ENCODE assay signal across 2 cellular contexts in the genomic region with DNA sequence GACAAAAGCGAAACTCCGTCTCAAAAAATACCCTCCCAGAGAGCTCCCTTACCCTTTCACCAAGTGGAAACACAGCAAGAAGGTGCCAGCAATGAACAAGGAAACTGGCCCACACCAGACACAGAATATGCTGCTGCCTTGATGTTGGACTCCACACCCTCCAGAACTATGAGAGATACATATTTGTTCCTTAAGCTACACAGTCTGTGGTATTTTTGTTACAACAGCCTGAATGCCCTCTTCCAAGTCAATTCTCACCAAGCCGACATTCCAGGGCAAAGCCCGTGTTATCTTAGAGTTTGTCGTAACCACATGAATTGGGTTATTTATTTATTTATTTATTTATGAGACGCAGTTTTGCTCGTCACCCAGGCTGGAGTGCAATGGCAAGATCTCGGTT.
TF ChIP-seq lines count a peak whose summit lies in the region.

No MANE protein-coding gene starts in this region.

TF ChIP-seq in IMR-90, 13 proteins besides CTCF, POLR2A, EP300 and RAD21:
- TF ChIP-seq CHD1 (IDR thresholded peaks at IDR 0.05; ENCODE audit: low read depth, low read length) (no peak), FOS (IDR thresholded peaks at IDR 0.05; ENCODE audit: low read depth, low read length) (no peak), BHLHE40 (IDR thresholded peaks at IDR 0.05; ENCODE audit: low read depth, low read length) (0 out of 2 replicates have a peak, but pooled peaks have one; percentile 9)
TF ChIP-seq in IMR-90: peak in this region for 1.

TF ChIP-seq in liver, 16 proteins besides CTCF, POLR2A, EP300 and RAD21:
- TF ChIP-seq, protein P1, sequence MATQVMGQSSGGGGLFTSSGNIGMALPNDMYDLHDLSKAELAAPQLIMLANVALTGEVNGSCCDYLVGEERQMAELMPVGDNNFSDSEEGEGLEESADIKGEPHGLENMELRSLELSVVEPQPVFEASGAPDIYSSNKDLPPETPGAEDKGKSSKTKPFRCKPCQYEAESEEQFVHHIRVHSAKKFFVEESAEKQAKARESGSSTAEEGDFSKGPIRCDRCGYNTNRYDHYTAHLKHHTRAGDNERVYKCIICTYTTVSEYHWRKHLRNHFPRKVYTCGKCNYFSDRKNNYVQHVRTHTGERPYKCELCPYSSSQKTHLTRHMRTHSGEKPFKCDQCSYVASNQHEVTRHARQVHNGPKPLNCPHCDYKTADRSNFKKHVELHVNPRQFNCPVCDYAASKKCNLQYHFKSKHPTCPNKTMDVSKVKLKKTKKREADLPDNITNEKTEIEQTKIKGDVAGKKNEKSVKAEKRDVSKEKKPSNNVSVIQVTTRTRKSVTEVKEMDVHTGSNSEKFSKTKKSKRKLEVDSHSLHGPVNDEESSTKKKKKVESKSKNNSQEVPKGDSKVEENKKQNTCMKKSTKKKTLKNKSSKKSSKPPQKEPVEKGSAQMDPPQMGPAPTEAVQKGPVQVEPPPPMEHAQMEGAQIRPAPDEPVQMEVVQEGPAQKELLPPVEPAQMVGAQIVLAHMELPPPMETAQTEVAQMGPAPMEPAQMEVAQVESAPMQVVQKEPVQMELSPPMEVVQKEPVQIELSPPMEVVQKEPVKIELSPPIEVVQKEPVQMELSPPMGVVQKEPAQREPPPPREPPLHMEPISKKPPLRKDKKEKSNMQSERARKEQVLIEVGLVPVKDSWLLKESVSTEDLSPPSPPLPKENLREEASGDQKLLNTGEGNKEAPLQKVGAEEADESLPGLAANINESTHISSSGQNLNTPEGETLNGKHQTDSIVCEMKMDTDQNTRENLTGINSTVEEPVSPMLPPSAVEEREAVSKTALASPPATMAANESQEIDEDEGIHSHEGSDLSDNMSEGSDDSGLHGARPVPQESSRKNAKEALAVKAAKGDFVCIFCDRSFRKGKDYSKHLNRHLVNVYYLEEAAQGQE (IDR thresholded peaks at IDR 0.05) = no peak
- TF ChIP-seq, protein P2, sequence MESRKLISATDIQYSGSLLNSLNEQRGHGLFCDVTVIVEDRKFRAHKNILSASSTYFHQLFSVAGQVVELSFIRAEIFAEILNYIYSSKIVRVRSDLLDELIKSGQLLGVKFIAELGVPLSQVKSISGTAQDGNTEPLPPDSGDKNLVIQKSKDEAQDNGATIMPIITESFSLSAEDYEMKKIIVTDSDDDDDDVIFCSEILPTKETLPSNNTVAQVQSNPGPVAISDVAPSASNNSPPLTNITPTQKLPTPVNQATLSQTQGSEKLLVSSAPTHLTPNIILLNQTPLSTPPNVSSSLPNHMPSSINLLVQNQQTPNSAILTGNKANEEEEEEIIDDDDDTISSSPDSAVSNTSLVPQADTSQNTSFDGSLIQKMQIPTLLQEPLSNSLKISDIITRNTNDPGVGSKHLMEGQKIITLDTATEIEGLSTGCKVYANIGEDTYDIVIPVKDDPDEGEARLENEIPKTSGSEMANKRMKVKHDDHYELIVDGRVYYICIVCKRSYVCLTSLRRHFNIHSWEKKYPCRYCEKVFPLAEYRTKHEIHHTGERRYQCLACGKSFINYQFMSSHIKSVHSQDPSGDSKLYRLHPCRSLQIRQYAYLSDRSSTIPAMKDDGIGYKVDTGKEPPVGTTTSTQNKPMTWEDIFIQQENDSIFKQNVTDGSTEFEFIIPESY (IDR thresholded peaks at IDR 0.05) = no peak
- TF ChIP-seq HNF4G (IDR thresholded peaks at IDR 0.05) (no peak), GABPA (IDR thresholded peaks at IDR 0.05 in 1 of 2, conservative IDR thresholded peaks at IDR 0.05 in 1 of 2) (no peak), YY1 (IDR thresholded peaks at IDR 0.05) (no peak), JUND (IDR thresholded peaks at IDR 0.05) (no peak), TAF1 (conservative IDR thresholded peaks at IDR 0.05) (no peak)
- TF ChIP-seq, protein P3, sequence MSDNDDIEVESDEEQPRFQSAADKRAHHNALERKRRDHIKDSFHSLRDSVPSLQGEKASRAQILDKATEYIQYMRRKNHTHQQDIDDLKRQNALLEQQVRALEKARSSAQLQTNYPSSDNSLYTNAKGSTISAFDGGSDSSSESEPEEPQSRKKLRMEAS (IDR thresholded peaks at IDR 0.05) = no peak
- TF ChIP-seq, protein P4, sequence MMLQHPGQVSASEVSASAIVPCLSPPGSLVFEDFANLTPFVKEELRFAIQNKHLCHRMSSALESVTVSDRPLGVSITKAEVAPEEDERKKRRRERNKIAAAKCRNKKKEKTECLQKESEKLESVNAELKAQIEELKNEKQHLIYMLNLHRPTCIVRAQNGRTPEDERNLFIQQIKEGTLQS (IDR thresholded peaks at IDR 0.05) = no peak
